ENCODE assay signal across 1 cellular context in genomic region chr4:139301143-139301820, GRCh38.
TF ChIP-seq lines count a peak whose summit lies in the region.

Gene NAA15, plus strand, starts transcription at chr4:139301505. Its CDS starts 273 bp downstream, at chr4:139301778.

TF ChIP-seq in HepG2, 621 proteins besides CTCF, POLR2A, EP300 and RAD21 (continued from another document and continues in another):
- no peak for TF ChIP-seq ZXDC (CRISPR knock-in tag; IDR thresholded peaks at IDR 0.05)
- no peak; the same call in 1 of the 2 replicates for TF ChIP-seq ZBTB4 (CRISPR knock-in tag; IDR thresholded peaks at IDR 0.05; ENCODE audit: borderline replicate concordance)
- TF ChIP-seq PHF8 (CRISPR knock-in tag; IDR thresholded peaks at IDR 0.05), result peak; percentile 73
- no peak for TF ChIP-seq ZNF703 (CRISPR knock-in tag; IDR thresholded peaks at IDR 0.05; ENCODE audit: borderline replicate concordance)
- TF ChIP-seq TAF1 (CRISPR knock-in tag; IDR thresholded peaks at IDR 0.05), result peak; percentile 74
- TF ChIP-seq ZNF720 (CRISPR knock-in tag; IDR thresholded peaks at IDR 0.05), result no peak
- peak; percentile 78; the same call in 1 of the 2 replicates for TF ChIP-seq ZNF580 (CRISPR knock-in tag; IDR thresholded peaks at IDR 0.05; ENCODE audit: borderline replicate concordance, low read depth)
- no peak for TF ChIP-seq CHD2 (IDR thresholded peaks at IDR 0.05; ENCODE audit: low read depth, low read length)
- TF ChIP-seq ZNF577 (CRISPR knock-in tag; IDR thresholded peaks at IDR 0.05; ENCODE audit: borderline replicate concordance, low read depth), result no peak
- TF ChIP-seq ZNF740 (CRISPR knock-in tag; IDR thresholded peaks at IDR 0.05), result no peak; the same call in 1 of the 2 replicates
- no peak; the same call in 1 of the 2 replicates for TF ChIP-seq ZNF614 (CRISPR knock-in tag; IDR thresholded peaks at IDR 0.05; ENCODE audit: borderline replicate concordance)
- TF ChIP-seq RNF219 (CRISPR knock-in tag; IDR thresholded peaks at IDR 0.05), result 0 out of 2 replicates have a peak, but pooled peaks have one; percentile 9
- peak; percentile 53; the same call in 1 of the 2 replicates for TF ChIP-seq ZNF746 (CRISPR knock-in tag; IDR thresholded peaks at IDR 0.05)
- TF ChIP-seq NFYB (CRISPR knock-in tag; IDR thresholded peaks at IDR 0.05), result 0 out of 2 replicates have a peak, but pooled peaks have one; percentile 38
- TF ChIP-seq GABPB1 (CRISPR knock-in tag; IDR thresholded peaks at IDR 0.05), result peak; percentile 98
- TF ChIP-seq KDM1A (CRISPR knock-in tag; IDR thresholded peaks at IDR 0.05), result no peak; the same call in 1 of the 2 replicates
- TF ChIP-seq AHDC1 (CRISPR knock-in tag; IDR thresholded peaks at IDR 0.05; ENCODE audit: borderline replicate concordance), result no peak
- 0 out of 2 replicates have a peak, but pooled peaks have one; percentile 46 for TF ChIP-seq ZNF782 (CRISPR knock-in tag; IDR thresholded peaks at IDR 0.05; ENCODE audit: borderline replicate concordance)
- TF ChIP-seq SKIL (CRISPR knock-in tag; IDR thresholded peaks at IDR 0.05; ENCODE audit: borderline replicate concordance), result no peak
- TF ChIP-seq ZNF619 (CRISPR knock-in tag; IDR thresholded peaks at IDR 0.05), result 0 out of 2 replicates have a peak, but pooled peaks have one; percentile 67
- no peak for TF ChIP-seq LBX2 (CRISPR knock-in tag; IDR thresholded peaks at IDR 0.05; ENCODE audit: borderline replicate concordance)
- TF ChIP-seq ETS1 (CRISPR knock-in tag; IDR thresholded peaks at IDR 0.05), result no peak
- TF ChIP-seq MZF1 (CRISPR knock-in tag; IDR thresholded peaks at IDR 0.05; ENCODE audit: borderline replicate concordance), result no peak
- TF ChIP-seq IKZF1 (IDR thresholded peaks at IDR 0.05), result no peak
- no peak for TF ChIP-seq SRSF1 (optimal IDR thresholded peaks at IDR 0.05; ENCODE audit: low read depth, low read length)
- peak; percentile 72; the same call in 1 of the 2 replicates for TF ChIP-seq HNF1B (CRISPR knock-in tag; IDR thresholded peaks at IDR 0.05)
- no peak for TF ChIP-seq ZNF383 (CRISPR knock-in tag; IDR thresholded peaks at IDR 0.05; ENCODE audit: borderline replicate concordance)
- no peak for TF ChIP-seq MEIS1 (CRISPR knock-in tag; IDR thresholded peaks at IDR 0.05; ENCODE audit: borderline replicate concordance)
- TF ChIP-seq ZNF564 (CRISPR knock-in tag; IDR thresholded peaks at IDR 0.05), result no peak
- TF ChIP-seq AKAP8 (CRISPR knock-in tag; IDR thresholded peaks at IDR 0.05), result no peak
- TF ChIP-seq SETDB1 (CRISPR knock-in tag; IDR thresholded peaks at IDR 0.05; ENCODE audit: borderline replicate concordance), result no peak
- no peak for TF ChIP-seq NPAS2 (CRISPR knock-in tag; IDR thresholded peaks at IDR 0.05; ENCODE audit: borderline replicate concordance)
- TF ChIP-seq ZNF430 (CRISPR knock-in tag; IDR thresholded peaks at IDR 0.05), result no peak
